In the genomic region with DNA sequence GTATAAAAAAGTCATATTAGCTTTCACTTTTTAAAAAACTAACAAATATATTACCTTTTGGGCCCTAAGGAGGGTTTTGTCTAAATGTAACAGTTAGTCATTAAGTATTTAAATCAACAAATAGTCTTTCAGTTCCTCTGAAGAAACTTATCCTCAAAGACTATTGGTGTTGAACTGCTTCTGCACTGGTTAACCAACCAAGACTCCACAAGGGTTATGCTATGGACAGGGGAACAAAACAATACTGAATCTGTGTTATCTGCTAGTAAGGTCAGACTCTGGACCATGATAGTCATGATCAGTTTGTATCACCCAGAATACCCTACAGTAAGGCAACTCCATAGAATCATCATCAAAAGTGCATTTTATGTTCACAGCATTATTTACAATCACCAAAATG, we compare ENCODE assay signal across 1 cellular context.
TF ChIP-seq lines count a peak whose summit lies in the region.

No MANE protein-coding gene starts in this region.

TF ChIP-seq in WTC11, 78 proteins besides CTCF, POLR2A, EP300 and RAD21 (continued from another document):
- TF ChIP-seq, protein P1, sequence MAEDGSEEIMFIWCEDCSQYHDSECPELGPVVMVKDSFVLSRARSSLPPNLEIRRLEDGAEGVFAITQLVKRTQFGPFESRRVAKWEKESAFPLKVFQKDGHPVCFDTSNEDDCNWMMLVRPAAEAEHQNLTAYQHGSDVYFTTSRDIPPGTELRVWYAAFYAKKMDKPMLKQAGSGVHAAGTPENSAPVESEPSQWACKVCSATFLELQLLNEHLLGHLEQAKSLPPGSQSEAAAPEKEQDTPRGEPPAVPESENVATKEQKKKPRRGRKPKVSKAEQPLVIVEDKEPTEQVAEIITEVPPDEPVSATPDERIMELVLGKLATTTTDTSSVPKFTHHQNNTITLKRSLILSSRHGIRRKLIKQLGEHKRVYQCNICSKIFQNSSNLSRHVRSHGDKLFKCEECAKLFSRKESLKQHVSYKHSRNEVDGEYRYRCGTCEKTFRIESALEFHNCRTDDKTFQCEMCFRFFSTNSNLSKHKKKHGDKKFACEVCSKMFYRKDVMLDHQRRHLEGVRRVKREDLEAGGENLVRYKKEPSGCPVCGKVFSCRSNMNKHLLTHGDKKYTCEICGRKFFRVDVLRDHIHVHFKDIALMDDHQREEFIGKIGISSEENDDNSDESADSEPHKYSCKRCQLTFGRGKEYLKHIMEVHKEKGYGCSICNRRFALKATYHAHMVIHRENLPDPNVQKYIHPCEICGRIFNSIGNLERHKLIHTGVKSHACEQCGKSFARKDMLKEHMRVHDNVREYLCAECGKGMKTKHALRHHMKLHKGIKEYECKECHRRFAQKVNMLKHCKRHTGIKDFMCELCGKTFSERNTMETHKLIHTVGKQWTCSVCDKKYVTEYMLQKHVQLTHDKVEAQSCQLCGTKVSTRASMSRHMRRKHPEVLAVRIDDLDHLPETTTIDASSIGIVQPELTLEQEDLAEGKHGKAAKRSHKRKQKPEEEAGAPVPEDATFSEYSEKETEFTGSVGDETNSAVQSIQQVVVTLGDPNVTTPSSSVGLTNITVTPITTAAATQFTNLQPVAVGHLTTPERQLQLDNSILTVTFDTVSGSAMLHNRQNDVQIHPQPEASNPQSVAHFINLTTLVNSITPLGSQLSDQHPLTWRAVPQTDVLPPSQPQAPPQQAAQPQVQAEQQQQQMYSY (CRISPR knock-in tag; IDR thresholded peaks at IDR 0.05) = no peak
